In the genomic region with DNA sequence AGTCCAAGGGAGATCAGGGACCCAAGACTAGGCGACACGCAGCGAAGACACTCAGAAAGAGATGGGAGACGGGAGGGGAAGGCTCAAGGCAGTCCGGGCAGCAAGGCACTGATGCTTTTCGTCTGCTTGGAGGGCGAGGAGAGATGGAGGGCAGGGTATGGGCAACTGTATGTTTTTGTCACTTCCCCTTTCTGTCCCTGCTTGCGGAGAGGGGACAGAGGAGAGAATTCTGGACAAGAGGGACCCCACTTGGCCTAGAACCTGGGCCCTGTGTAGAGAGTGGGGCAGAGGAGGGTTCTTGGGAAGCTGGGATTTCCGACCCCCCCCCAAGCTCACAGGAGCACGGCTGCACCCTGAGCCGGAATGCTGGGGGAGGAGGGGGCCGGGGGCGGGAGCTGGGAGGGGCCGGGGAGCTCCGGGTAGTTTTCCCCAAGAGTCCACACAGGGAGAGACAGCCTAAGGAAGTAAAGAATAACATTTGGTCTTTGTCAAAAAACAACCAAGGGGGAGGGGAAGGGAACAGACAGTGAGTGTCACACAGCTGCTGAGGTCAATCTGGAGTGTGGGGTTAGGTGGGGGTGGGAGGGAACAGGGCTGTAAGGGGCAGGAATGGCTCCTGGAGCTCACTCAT, we compare ENCODE assay signal across 8 cellular contexts. TPM values are rescaled to one million over a fixed set of nuclear protein-coding genes. Genes with fewer than 3 reads are reported as not detected.
DNase-seq lines count a peak whose midpoint lies in the region; ATAC-seq and TF ChIP-seq lines count a peak whose summit lies in the region.

No MANE protein-coding gene starts in this region.

- peak overlapping the region; percentile 11 for H3K9ac ChIP-seq in trophoblast cell (ENCODE audit: low read length)

- no peak for DNase-seq in RWPE1 (ENCODE audit: low spot score)
- no peak for DNase-seq in epithelial cell of proximal tubule (ENCODE audit: low read depth)
- no peak for DNase-seq in trophoblast cell
- DNase-seq in effector CD8-positive, alpha-beta T cell (lab: John Stamatoyannopoulos, UW) = no peak
- DNase-seq in cerebellar nuclear complex (lab: John Stamatoyannopoulos, UW) = no peak
- no peak for DNase-seq in activated CD4-positive, alpha-beta T cell treated with anti-CD3 and anti-CD28 coated beads, Interleukin-2, amount 50 U/mL, for 1 hour

- H4K8ac ChIP-seq in trophoblast cell (ENCODE audit: low read depth, low read length) = peak overlapping the region; percentile 56

- H3K4ac ChIP-seq in trophoblast cell (ENCODE audit: low read depth, low read length) = peak overlapping the region; percentile 5

- no peak for ATAC-seq in HG03565 (IDR thresholded peaks at IDR 0.05; ENCODE audit: unreplicated experiment)

- H3K79me1 ChIP-seq in trophoblast cell (ENCODE audit: low read length) = peaks cover 17% of the 10 kb centered on the region

- peak overlapping the region; percentile 36 for H4K91ac ChIP-seq in trophoblast cell (ENCODE audit: low read depth, low read length)

- H2AFZ ChIP-seq in trophoblast cell (ENCODE audit: insufficient read depth, low read length, poor library complexity) = no peak overlapping the region

- CTCF ChIA-PET in RWPE1 (lab: Yijun Ruan, JAX) = interaction anchor here (0.5 to 1.1 kb wide), 4 partner anchors 19 to 27 kb away, joined by 3 to 9 read pairs (median 4); no protein-coding TSS in a partner anchor

- H3K27me3 ChIP-seq in trophoblast cell (ENCODE audit: insufficient read depth, low read length) = no peaks in the 10 kb centered on the region

- no peak for TF ChIP-seq CTCF in RWPE1 (conservative IDR thresholded peaks at IDR 0.05; ENCODE audit: low read depth)
- TF ChIP-seq CTCF in epithelial cell of proximal tubule (conservative IDR thresholded peaks at IDR 0.05; ENCODE audit: low read depth, low read length) = no peak

- peaks cover 12 to 21% of the 10 kb centered on the region in 2 experiments for H3K4me1 ChIP-seq in trophoblast cell (ENCODE audit: control insufficient read depth in 1 of 2, insufficient read depth in 2 of 2, low read length in 2 of 2)

- peak overlapping the region; percentile 23 for H3K14ac ChIP-seq in trophoblast cell (ENCODE audit: low read length)

- H3K23ac ChIP-seq in trophoblast cell (ENCODE audit: low read length) = no peak overlapping the region

- H3K36me3 ChIP-seq in trophoblast cell (ENCODE audit: control insufficient read depth in 1 of 2, insufficient read depth in 2 of 2, low read length in 2 of 2) = peaks cover 33 to 36% of the 10 kb centered on the region in 2 experiments

- POLR2A ChIA-PET in RWPE1 (lab: Yijun Ruan, JAX; ENCODE audit: low non-redundant PET) = interaction anchor here (0.9 to 1.4 kb wide), 2 partner anchors 13 to 28 kb away, joined by 4 to 7 read pairs; a partner anchor contains a TSS

- peak overlapping the region; percentile 82 for H3K4me2 ChIP-seq in trophoblast cell (ENCODE audit: low read length)

- H3K79me2 ChIP-seq in trophoblast cell (ENCODE audit: control insufficient read depth, insufficient read depth, low read length, poor library complexity) = peaks cover 6% of the 10 kb centered on the region

- H3K27ac ChIP-seq in RWPE1 (peak overlapping the region; percentile 92), trophoblast cell (ENCODE audit: low read depth, low read length) (peak overlapping the region; percentile 77)

- no peak overlapping the region for H2BK120ac ChIP-seq in trophoblast cell (ENCODE audit: insufficient read depth, low read length, poor library complexity)

- H2AK5ac ChIP-seq in trophoblast cell (ENCODE audit: low read length) = peak overlapping the region; percentile 50

- H2BK12ac ChIP-seq in trophoblast cell (ENCODE audit: low read length) = no peak overlapping the region

- peak overlapping the region; percentile 24 for H3K18ac ChIP-seq in trophoblast cell (ENCODE audit: low read length)

- peak; percentile 21 for TF ChIP-seq POLR2A in GM15510 (IDR thresholded peaks at IDR 0.05; ENCODE audit: borderline replicate concordance, extremely low read depth, insufficient read length)

- no peak overlapping the region for H4K12ac ChIP-seq in trophoblast cell (ENCODE audit: low read depth, low read length)

- H2BK5ac ChIP-seq in trophoblast cell (ENCODE audit: low read depth, low read length, poor library complexity) = no peak overlapping the region

- H3K9me3 ChIP-seq in trophoblast cell (ENCODE audit: insufficient read depth, low read depth, low read length) = peaks cover 3% of the 10 kb centered on the region

- H3K4me3 ChIP-seq in epithelial cell of proximal tubule (ENCODE audit: low read depth, low read length) (peak overlapping the region; percentile 70), trophoblast cell (ENCODE audit: low read depth, low read length) (no peak overlapping the region)

- no CpG with 5 or more reads among the region's 15 CpGs for WGBS in trophoblast cell (ENCODE audit: extremely low coverage, insufficient coverage, insufficient read length)

RNA-seq across cellular contexts. Expression of a gene that starts 1.8 kb away (rescaled TPM):
- total RNA-seq in epithelial cell of proximal tubule = 36.8 and 62.0 TPM in 2 replicates
- polyA plus RNA-seq in trophoblast cell (2013) = 37.0 and 40.0 TPM in 2 replicates

RNA-seq across cellular contexts. Expression of a gene that starts 2.0 kb away (rescaled TPM):
- total RNA-seq in epithelial cell of proximal tubule = 0.80 and 1.0 TPM in 2 replicates
- polyA plus RNA-seq in trophoblast cell (2013) = 0.29 and 0.47 TPM in 2 replicates

RNA-seq across cellular contexts. Expression of a gene that starts 10.5 kb away (rescaled TPM):
- 1.7 TPM in 1 of 2 replicates, not detected in the other for total RNA-seq in epithelial cell of proximal tubule
- polyA plus RNA-seq in trophoblast cell (2013) = 1.4 and 2.0 TPM in 2 replicates

RNA-seq across cellular contexts. Expression of a gene that starts 18.0 kb away (rescaled TPM):
- total RNA-seq in epithelial cell of proximal tubule = 1.4 and 4.4 TPM in 2 replicates
- 37.2 and 37.6 TPM in 2 replicates for polyA plus RNA-seq in trophoblast cell (2013)

RNA-seq across cellular contexts. Expression of a gene that starts 28.2 kb away (rescaled TPM):
- 12.1 and 17.0 TPM in 2 replicates for total RNA-seq in epithelial cell of proximal tubule
- 18.6 and 19.0 TPM in 2 replicates for polyA plus RNA-seq in trophoblast cell (2013)
